2 cellular contexts compared by ENCODE assay signal in the genomic region with DNA sequence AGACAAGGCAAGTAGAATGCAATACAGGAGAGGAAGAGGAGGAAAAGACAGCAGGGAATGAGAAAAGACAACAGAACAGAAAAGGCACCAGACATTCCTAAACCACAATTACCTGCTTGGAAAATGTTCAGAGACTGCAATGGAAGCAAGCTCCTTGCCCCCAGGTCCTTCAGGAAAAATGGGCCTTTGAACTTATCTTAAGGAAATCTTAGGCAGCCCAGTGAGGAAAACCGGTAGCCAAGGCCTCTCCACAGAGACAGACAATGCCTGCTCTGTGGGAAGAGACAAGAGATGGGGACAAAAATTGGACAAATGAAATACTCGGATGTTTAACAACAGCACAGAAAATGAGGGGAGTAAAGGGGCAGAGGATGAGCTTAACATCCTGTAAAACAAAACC.
TF ChIP-seq lines count a peak whose summit lies in the region.

No MANE protein-coding gene starts in this region.

TF ChIP-seq in GM23338, 12 proteins besides CTCF, POLR2A, EP300 and RAD21:
- TF ChIP-seq EZH2 (IDR thresholded peaks at IDR 0.05; ENCODE audit: low read depth, unreplicated experiment): no peak

TF ChIP-seq in H1, 55 proteins besides CTCF, POLR2A, EP300 and RAD21:
- TF ChIP-seq TBP (IDR thresholded peaks at IDR 0.05; ENCODE audit: low read depth, low read length) (no peak), TAF7 (optimal IDR thresholded peaks at IDR 0.05; ENCODE audit: borderline replicate concordance, low read depth, low read length) (no peak), JUN (IDR thresholded peaks at IDR 0.05; ENCODE audit: low read depth, low read length) (no peak), RXRA (IDR thresholded peaks at IDR 0.05; ENCODE audit: insufficient read depth, low read depth, low read length) (no peak), CBX5 (IDR thresholded peaks at IDR 0.05; ENCODE audit: low read depth, low read length) (no peak), TAF1 (IDR thresholded peaks at IDR 0.05; ENCODE audit: low read depth, low read length) (no peak), SUZ12 (IDR thresholded peaks at IDR 0.05; ENCODE audit: low read length) (no peak), NANOG (IDR thresholded peaks at IDR 0.05; ENCODE audit: insufficient read depth, low read depth, low read length, poor library complexity, severe bottlenecking) (no peak), SP4 (IDR thresholded peaks at IDR 0.05; ENCODE audit: low read length) (no peak), HDAC2 (IDR thresholded peaks at IDR 0.05; ENCODE audit: borderline replicate concordance in 1 of 2, low read depth in 2 of 2, low read length in 2 of 2) (no peak), HDAC6 (IDR thresholded peaks at IDR 0.05; ENCODE audit: low read depth, low read length) (no peak), SIN3A (conservative IDR thresholded peaks at IDR 0.05 in 1 of 2, IDR thresholded peaks at IDR 0.05 in 1 of 2; ENCODE audit: low read depth in 1 of 2, low read length in 2 of 2) (no peak), CHD2 (IDR thresholded peaks at IDR 0.05; ENCODE audit: low read length) (no peak), CHD7 (IDR thresholded peaks at IDR 0.05; ENCODE audit: insufficient replicate concordance, low read length) (no peak), POU5F1 (IDR thresholded peaks at IDR 0.05; ENCODE audit: low read depth, low read length) (no peak), TEAD4 (IDR thresholded peaks at IDR 0.05; ENCODE audit: low read depth, low read length) (no peak)
- TF ChIP-seq, protein P1, sequence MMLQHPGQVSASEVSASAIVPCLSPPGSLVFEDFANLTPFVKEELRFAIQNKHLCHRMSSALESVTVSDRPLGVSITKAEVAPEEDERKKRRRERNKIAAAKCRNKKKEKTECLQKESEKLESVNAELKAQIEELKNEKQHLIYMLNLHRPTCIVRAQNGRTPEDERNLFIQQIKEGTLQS (IDR thresholded peaks at IDR 0.05; ENCODE audit: insufficient read depth, low read depth, low read length): no peak
- TF ChIP-seq, protein P2, sequence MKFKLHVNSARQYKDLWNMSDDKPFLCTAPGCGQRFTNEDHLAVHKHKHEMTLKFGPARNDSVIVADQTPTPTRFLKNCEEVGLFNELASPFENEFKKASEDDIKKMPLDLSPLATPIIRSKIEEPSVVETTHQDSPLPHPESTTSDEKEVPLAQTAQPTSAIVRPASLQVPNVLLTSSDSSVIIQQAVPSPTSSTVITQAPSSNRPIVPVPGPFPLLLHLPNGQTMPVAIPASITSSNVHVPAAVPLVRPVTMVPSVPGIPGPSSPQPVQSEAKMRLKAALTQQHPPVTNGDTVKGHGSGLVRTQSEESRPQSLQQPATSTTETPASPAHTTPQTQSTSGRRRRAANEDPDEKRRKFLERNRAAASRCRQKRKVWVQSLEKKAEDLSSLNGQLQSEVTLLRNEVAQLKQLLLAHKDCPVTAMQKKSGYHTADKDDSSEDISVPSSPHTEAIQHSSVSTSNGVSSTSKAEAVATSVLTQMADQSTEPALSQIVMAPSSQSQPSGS (IDR thresholded peaks at IDR 0.05; ENCODE audit: low read length): no peak
